8 cellular contexts compared by ENCODE assay signal in the genomic region with DNA sequence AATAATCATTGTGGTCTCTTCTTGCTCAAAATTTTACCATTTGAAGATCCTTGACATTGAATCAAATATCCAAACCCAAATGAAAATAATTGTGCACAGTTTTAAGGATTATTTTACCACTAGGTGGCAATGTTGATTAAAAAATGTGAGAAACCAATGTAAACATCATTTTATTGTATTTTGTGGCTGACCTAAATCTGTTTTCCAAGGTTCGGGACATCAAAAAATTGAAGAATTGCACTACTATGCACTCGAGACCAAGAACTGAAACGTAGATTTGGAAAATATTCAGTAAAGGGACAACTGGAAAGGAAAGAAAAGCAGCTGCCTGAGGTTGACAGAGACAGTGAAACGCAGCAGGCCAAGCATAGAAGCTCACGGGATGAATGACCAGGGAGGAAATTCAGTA.
A peak's percentile ranks its signal among the peaks of the same experiment; 100 is the strongest.
DNase-seq lines count a peak whose midpoint lies in the region; FAIRE-seq and TF ChIP-seq lines count a peak whose summit lies in the region.

No MANE protein-coding gene starts in this region.

- TF ChIP-seq EP300 in stomach (IDR thresholded peaks at IDR 0.05), result no peak

- 20 to 30% (median 22%) methylated on average over 5 of the region's 5 CpGs for WGBS in stomach, 5 donors

- peak; percentile 61 for FAIRE-seq in GM19239 (lab: Jason Lieb, UNC)

- TF ChIP-seq CTCF in AG09309 (IDR thresholded peaks at IDR 0.05; ENCODE audit: control insufficient read depth, insufficient read depth, low read depth, low read length, missing control alignments) (peak; percentile 11), left ventricle myocardium inferior (IDR thresholded peaks at IDR 0.05; ENCODE audit: borderline replicate concordance) (peak; percentile 70), stomach (IDR thresholded peaks at IDR 0.05) (peak in 4 of 7 experiments; percentile 10 to 61 (median 54))

- H3K27me3 ChIP-seq in left ventricle myocardium inferior (ENCODE audit: low read depth) (no peaks in the 10 kb centered on the region), stomach (no peaks in the 10 kb centered on the region)

- H3K36me3 ChIP-seq in left ventricle myocardium inferior (no peaks in the 10 kb centered on the region), stomach (no peaks in the 10 kb centered on the region)

- H3K4me1 ChIP-seq in left ventricle myocardium inferior, result peaks cover 40% of the 10 kb centered on the region
- peaks cover 0 to 20% (median 8%) of the 10 kb centered on the region in 4 donors for H3K4me1 ChIP-seq in stomach

- intact Hi-C loops in left ventricle myocardium inferior (cut with micrococcal nuclease) (loop anchor here (10.0 kb wide), 1 partner anchor 1984 kb away; no protein-coding TSS in a partner anchor), stomach (cut with DNase I; ENCODE audit: low total_unique reads) (no loop called here)

- H3K4me3 ChIP-seq in AG09309 (ENCODE audit: control insufficient read depth, low read depth, low read length) (no peak overlapping the region), left ventricle myocardium inferior (no peak overlapping the region), stomach (no peak overlapping the region)

- no peak for TF ChIP-seq POLR2A in stomach (IDR thresholded peaks at IDR 0.05)

- no peak overlapping the region for H3K27ac ChIP-seq in left ventricle myocardium inferior (replicated peaks)
- peak overlapping the region in 1 of 5 donors; percentile 57 for H3K27ac ChIP-seq in stomach

- DNase-seq in AG09309 (ENCODE audit: low read depth) (no peak), GM19239 (ENCODE audit: insufficient read length, low spot score) (no peak), SW480 (ENCODE audit: low spot score) (peak; percentile 25), left ventricle myocardium inferior (no peak), stomach (no peak), COLO829 (ENCODE audit: low spot score) (no peak), hepatic stellate cell (ENCODE audit: low spot score) (no peak)
- DNase-seq in activated CD8-positive, alpha-beta memory T cell treated with anti-CD3 and anti-CD28 coated beads, Interleukin-2, amount 50 U/mL, for 48 hours, result no peak

- H3K9me3 ChIP-seq in left ventricle myocardium inferior (replicated peaks) (no peaks in the 10 kb centered on the region), stomach (no peaks in the 10 kb centered on the region)

Comparison
In these comparisons a context has a peak if more than half of its experiments do, and no peak if none do; other contexts are left out.
1. CTCF ChIP-seq: peak in every context shown above with its lines; median percentile 70 in left ventricle myocardium inferior; 54 in stomach; 11 in AG09309.